Comparison of ENCODE assay signal across 17 cellular contexts in genomic region chr6:36347635-36348034, GRCh38. TPM values are rescaled to one million over a fixed set of nuclear protein-coding genes. Genes with fewer than 3 reads are reported as not detected.
"Had no signal": no experiment of that assay in that cellular context is flagged by ENCODE, and none has a peak within 500 bp of the region (broad histone marks: within the 10 kb centered on the region; RNA-seq: fewer than 3 reads in every experiment).

No MANE protein-coding gene starts in this region.

- H3K4me1 Mint-ChIP-seq: immature natural killer cell, natural killer cell, T-helper 17 cell had no signal

- H3K27me3 Mint-ChIP-seq: activated T-cell treated with anti-CD3 and anti-CD28 coated beads, Interleukin-2, amount 50 U/mL, for 24 hours had no signal

- H3K4me3 Mint-ChIP-seq: activated T-cell treated with anti-CD3 and anti-CD28 coated beads, Interleukin-2, amount 50 U/mL, for 24 hours; dendritic cell treated with granulocyte-macrophage colony-stimulating factor and Interleukin-4, amounts not matched to agents 40 ng/mL and 50 ng/mL, for 4 days; effector memory CD8-positive, alpha-beta T cell; immature natural killer cell; natural killer cell; T-helper 17 cell had no signal

- ATAC-seq: activated CD4-positive, CD25-positive, alpha-beta regulatory T cell treated with anti-CD3 and anti-CD28 coated beads, Interleukin-2, amount 50 U/mL, for 24 hours; activated naive CD4-positive, alpha-beta T cell treated with anti-CD3 and anti-CD28 coated beads, Interleukin-2, amount 50 U/mL, for 72 hours; effector memory CD8-positive, alpha-beta T cell; left colon; natural killer cell; T-helper 17 cell had no signal

- H3K27ac Mint-ChIP-seq: activated T-cell treated with anti-CD3 and anti-CD28 coated beads, Interleukin-2, amount 50 U/mL, for 24 hours; dendritic cell treated with granulocyte-macrophage colony-stimulating factor and Interleukin-4, amounts not matched to agents 40 ng/mL and 50 ng/mL, for 4 days; effector memory CD8-positive, alpha-beta T cell; immature natural killer cell; natural killer cell; T-helper 17 cell had no signal

- H3K36me3 Mint-ChIP-seq: immature natural killer cell, natural killer cell had no signal

- H3K9me3 Mint-ChIP-seq: activated naive CD4-positive, alpha-beta T cell treated with anti-CD3 and anti-CD28 coated beads, Interleukin-2, amount 50 U/mL, for 72 hours; dendritic cell treated with granulocyte-macrophage colony-stimulating factor and Interleukin-4, amounts not matched to agents 40 ng/mL and 50 ng/mL, for 4 days; effector memory CD8-positive, alpha-beta T cell; immature natural killer cell; natural killer cell had no signal

- DNase-seq: activated effector memory CD4-positive, alpha-beta T cell treated with anti-CD3 and anti-CD28 coated beads, Interleukin-2, amount 50 U/mL, for 16 hours; activated T-cell treated with anti-CD3 and anti-CD28 coated beads, Interleukin-2, amount 50 U/mL, for 24 hours; anterior cingulate cortex; caudate nucleus; effector memory CD8-positive, alpha-beta T cell; immature natural killer cell; left colon; natural killer cell; stimulated activated CD4-positive, alpha-beta T cell treated with anti-CD3 and anti-CD28 coated beads, Interleukin-2, amount 100 ng/mL, for 48 hours; stimulated activated naive CD4-positive, alpha-beta T cell treated with Interleukin-2 at 50 U/mL for 16 hours; T-helper 17 cell; trophoblast cell had no signal

RNA-seq across cellular contexts. Expression of gene BNIP5, which starts 10.9 kb away (rescaled TPM):
- total RNA-seq: activated naive CD4-positive, alpha-beta T cell treated with anti-CD3 and anti-CD28 coated beads, Interleukin-2, amount 50 U/mL, for 72 hours; glomerular endothelial cell; natural killer cell; pulmonary artery endothelial cell; T-helper 17 cell had no signal
